37 cellular contexts compared by ENCODE assay signal in genomic region chr10:97106207-97106606, GRCh38.
"Had no signal": no experiment of that assay in that cellular context is flagged by ENCODE, and none has a peak within 500 bp of the region (broad histone marks: within the 10 kb centered on the region; RNA-seq: fewer than 3 reads in every experiment).

No MANE protein-coding gene starts in this region.

- H3K27ac ChIP-seq: adrenal gland, body of pancreas, brain microvascular endothelial cell, breast epithelium, VCaP had no signal

- H3K4me1 Mint-ChIP-seq: activated B cell treated with CpG ODN at 0.5 μM for 24 hours; activated CD4-positive, alpha-beta T cell treated with anti-CD3 and anti-CD28 coated beads, Interleukin-2, amount 10 ng/mL, durations not matched to agents 24 days and 14 days; activated naive CD8-positive, alpha-beta T cell treated with anti-CD3 and anti-CD28 coated beads for 36 hours; activated T-helper 17 cell treated with anti-CD3 and anti-CD28 coated beads, Interleukin-2, amount 50 U/mL, for 72 hours; T-cell had no signal

- H3K4me3 Mint-ChIP-seq: activated B cell treated with CpG ODN at 0.5 μM for 24 hours; activated CD4-positive, alpha-beta memory T cell treated with anti-CD3 and anti-CD28 coated beads for 36 hours; activated CD4-positive, alpha-beta T cell treated with anti-CD3 and anti-CD28 coated beads, Interleukin-2, amount 10 ng/mL, durations not matched to agents 24 days and 14 days; activated CD8-positive, alpha-beta T cell treated with anti-CD3 and anti-CD28 coated beads for 36 hours; activated naive CD4-positive, alpha-beta T cell treated with anti-CD3 and anti-CD28 coated beads for 36 hours; activated naive CD8-positive, alpha-beta T cell treated with anti-CD3 and anti-CD28 coated beads for 36 hours; activated T-cell treated with anti-CD3 and anti-CD28 coated beads, Interleukin-2, amount 50 U/mL, for 4 hours; activated T-cell treated with anti-CD3 and anti-CD28 coated beads, Interleukin-2, amount 50 U/mL, for 72 hours; activated T-helper 1 cell treated with anti-CD3 and anti-CD28 coated beads, Interleukin-12 subunit alpha, Interleukin-12 subunit beta, Interleukin-2, Interleukin-4 antibody, amounts not matched to agents 30 ng/mL and 10 ng/mL and 1 ng/mL, durations not matched to agents 14 hours and 24 hours and 36 hours; activated T-helper 17 cell treated with anti-CD3 and anti-CD28 coated beads, Interleukin-2, amount 50 U/mL, for 72 hours; central memory CD8-positive, alpha-beta T cell; T-cell; T-helper 2 cell treated with Interferon-gamma antibody and Interleukin-4, amounts not matched to agents 5 μg/mL and 100 μg/mL, for 36 hours had no signal

- ATAC-seq: activated CD8-positive, alpha-beta T cell treated with anti-CD3 and anti-CD28 coated beads for 36 hours; activated naive CD4-positive, alpha-beta T cell treated with anti-CD3 and anti-CD28 coated beads, Interleukin-2, amount 50 U/mL, for 72 hours; activated T-cell treated with anti-CD3 and anti-CD28 coated beads, Interleukin-2, amount 50 U/mL, for 4 hours; activated T-cell treated with anti-CD3 and anti-CD28 coated beads, Interleukin-2, amount 50 U/mL, for 72 hours; activated T-helper 17 cell treated with anti-CD3 and anti-CD28 coated beads, Interleukin-2, amount 50 U/mL, for 72 hours; body of pancreas; T-cell had no signal

- H3K27me3 Mint-ChIP-seq: central memory CD8-positive, alpha-beta T cell had no signal

- H3K36me3 ChIP-seq: adrenal gland, brain microvascular endothelial cell, breast epithelium had no signal

- FAIRE-seq: astrocyte, TTC549 had no signal

- H3K36me3 Mint-ChIP-seq: activated CD4-positive, alpha-beta memory T cell treated with anti-CD3 and anti-CD28 coated beads for 36 hours; activated naive CD4-positive, alpha-beta T cell treated with anti-CD3 and anti-CD28 coated beads, Interleukin-2, amount 50 U/mL, for 72 hours; activated naive CD8-positive, alpha-beta T cell treated with anti-CD3 and anti-CD28 coated beads for 36 hours; T-cell had no signal

- H3K27ac Mint-ChIP-seq: activated B cell treated with CpG ODN at 0.5 μM for 24 hours; activated CD4-positive, alpha-beta memory T cell treated with anti-CD3 and anti-CD28 coated beads for 36 hours; activated CD4-positive, alpha-beta T cell treated with anti-CD3 and anti-CD28 coated beads, Interleukin-2, amount 10 ng/mL, durations not matched to agents 24 days and 14 days; activated CD8-positive, alpha-beta T cell treated with anti-CD3 and anti-CD28 coated beads for 36 hours; activated naive CD4-positive, alpha-beta T cell treated with anti-CD3 and anti-CD28 coated beads for 36 hours; activated naive CD4-positive, alpha-beta T cell treated with anti-CD3 and anti-CD28 coated beads, Interleukin-2, amount 50 U/mL, for 72 hours; activated naive CD8-positive, alpha-beta T cell treated with anti-CD3 and anti-CD28 coated beads for 36 hours; activated T-cell treated with anti-CD3 and anti-CD28 coated beads, Interleukin-2, amount 50 U/mL, for 72 hours; activated T-helper 1 cell treated with anti-CD3 and anti-CD28 coated beads, Interleukin-12 subunit alpha, Interleukin-12 subunit beta, Interleukin-2, Interleukin-4 antibody, amounts not matched to agents 30 ng/mL and 10 ng/mL and 1 ng/mL, durations not matched to agents 14 hours and 24 hours and 36 hours; activated T-helper 17 cell treated with anti-CD3 and anti-CD28 coated beads, Interleukin-2, amount 50 U/mL, for 72 hours; T-cell; T-helper 2 cell treated with Interferon-gamma antibody and Interleukin-4, amounts not matched to agents 5 μg/mL and 100 μg/mL, for 36 hours had no signal

- H3K27me3 ChIP-seq: body of pancreas, brain microvascular endothelial cell, breast epithelium had no signal

- H3K4me3 ChIP-seq: adrenal gland, body of pancreas, breast epithelium had no signal

- DNase-seq: activated B cell treated with CpG ODN at 0.5 μM for 24 hours; activated CD4-positive, alpha-beta memory T cell treated with anti-CD3 and anti-CD28 coated beads for 36 hours; activated CD4-positive, alpha-beta T cell treated with anti-CD3 and anti-CD28 coated beads for 4 hours; activated CD4-positive, alpha-beta T cell treated with anti-CD3 and anti-CD28 coated beads, Interleukin-2, amount 10 ng/mL, durations not matched to agents 24 days and 14 days; activated CD4-positive, alpha-beta T cell treated with anti-CD3 and anti-CD28 coated beads, Interleukin-2, amount 50 U/mL, for 1 hour; activated CD4-positive, alpha-beta T cell treated with anti-CD3 and anti-CD28 coated beads, Interleukin-2, amount 50 U/mL, for 4 hours; activated CD4-positive, CD25-positive, alpha-beta regulatory T cell treated with anti-CD3 and anti-CD28 coated beads, Interleukin-2, amount 50 U/mL, for 72 hours; activated CD8-positive, alpha-beta memory T cell treated with anti-CD3 and anti-CD28 coated beads, Interleukin-2, amount 50 U/mL, for 4 hours; activated CD8-positive, alpha-beta T cell treated with anti-CD3 and anti-CD28 coated beads for 36 hours; activated effector memory CD4-positive, alpha-beta T cell treated with anti-CD3 and anti-CD28 coated beads, Interleukin-2, amount 50 U/mL, for 16 hours; activated gamma-delta T cell treated with Interleukin-2 at 50 U/mL for 16 hours; activated naive CD4-positive, alpha-beta T cell; activated naive CD4-positive, alpha-beta T cell treated with anti-CD3 and anti-CD28 coated beads for 36 hours; activated naive CD4-positive, alpha-beta T cell treated with anti-CD3 and anti-CD28 coated beads, Interleukin-2, amount 50 U/mL, for 16 hours; activated naive CD8-positive, alpha-beta T cell treated with anti-CD3 and anti-CD28 coated beads for 36 hours; activated T-cell treated with anti-CD3 and anti-CD28 coated beads for 4 hours; activated T-cell treated with anti-CD3 and anti-CD28 coated beads, Interleukin-2, amount 50 U/mL, for 1 hour; activated T-cell treated with anti-CD3 and anti-CD28 coated beads, Interleukin-2, amount 50 U/mL, for 4 hours; activated T-cell treated with anti-CD3 and anti-CD28 coated beads, Interleukin-2, amount 50 U/mL, for 72 hours; adrenal gland; amniotic stem cell; aorta; body of pancreas; brain microvascular endothelial cell; cerebellar nuclear complex; T-cell; T-helper 2 cell; T-helper 9 cell had no signal

- H3K9me3 Mint-ChIP-seq: activated B cell treated with CpG ODN at 0.5 μM for 24 hours; activated CD4-positive, alpha-beta memory T cell treated with anti-CD3 and anti-CD28 coated beads for 36 hours; activated CD4-positive, alpha-beta T cell treated with anti-CD3 and anti-CD28 coated beads, Interleukin-2, amount 10 ng/mL, durations not matched to agents 24 days and 14 days; activated CD8-positive, alpha-beta T cell treated with anti-CD3 and anti-CD28 coated beads for 36 hours; activated naive CD4-positive, alpha-beta T cell treated with anti-CD3 and anti-CD28 coated beads for 36 hours; activated naive CD4-positive, alpha-beta T cell treated with anti-CD3 and anti-CD28 coated beads, Interleukin-2, amount 50 U/mL, for 72 hours; activated naive CD8-positive, alpha-beta T cell treated with anti-CD3 and anti-CD28 coated beads for 36 hours; activated T-cell treated with anti-CD3 and anti-CD28 coated beads, Interleukin-2, amount 50 U/mL, for 4 hours; activated T-cell treated with anti-CD3 and anti-CD28 coated beads, Interleukin-2, amount 50 U/mL, for 72 hours; activated T-helper 1 cell treated with anti-CD3 and anti-CD28 coated beads, Interleukin-12 subunit alpha, Interleukin-12 subunit beta, Interleukin-2, Interleukin-4 antibody, amounts not matched to agents 30 ng/mL and 10 ng/mL and 1 ng/mL, durations not matched to agents 14 hours and 24 hours and 36 hours; activated T-helper 17 cell treated with anti-CD3 and anti-CD28 coated beads, Interleukin-2, amount 50 U/mL, for 72 hours; central memory CD8-positive, alpha-beta T cell; T-cell; T-helper 2 cell treated with Interferon-gamma antibody and Interleukin-4, amounts not matched to agents 5 μg/mL and 100 μg/mL, for 36 hours had no signal

- H3K4me1 ChIP-seq: adrenal gland, body of pancreas, breast epithelium had no signal

- H3K9me3 ChIP-seq: adrenal gland, body of pancreas, breast epithelium had no signal
